8 cellular contexts compared by ENCODE assay signal in the genomic region with DNA sequence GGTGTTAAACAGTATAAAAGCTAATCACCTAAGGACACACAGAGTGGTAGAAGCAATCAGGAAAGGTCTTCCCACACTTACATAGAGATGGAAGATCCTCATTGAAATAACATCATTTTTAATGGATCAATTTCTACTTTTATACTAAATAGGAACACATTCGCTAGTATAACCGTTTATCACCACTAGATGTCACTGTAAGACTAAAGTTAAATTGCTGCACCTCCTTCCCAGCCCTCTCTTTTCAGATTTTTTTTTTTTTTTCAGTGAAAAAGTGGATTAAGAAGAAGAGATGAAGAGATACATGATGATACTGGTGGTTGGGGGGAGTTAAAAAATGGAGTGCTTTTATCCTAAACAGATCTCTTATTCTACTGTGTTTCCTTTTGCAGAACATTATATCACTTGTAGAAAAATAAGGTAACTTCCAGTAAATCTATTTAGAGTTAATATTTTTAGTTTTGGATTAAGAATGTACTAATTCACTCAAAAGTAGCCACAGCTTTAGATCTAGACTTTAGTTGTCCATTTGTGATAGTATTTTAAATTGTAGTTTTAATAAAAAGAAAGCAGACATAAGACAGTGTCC.
A peak's percentile ranks its signal among the peaks of the same experiment; 100 is the strongest.
DNase-seq lines count a peak whose midpoint lies in the region; ATAC-seq, FAIRE-seq and TF ChIP-seq lines count a peak whose summit lies in the region.

No MANE protein-coding gene starts in this region.

- TF ChIP-seq POLR2A in GM12892 (IDR thresholded peaks at IDR 0.05; ENCODE audit: low read depth, low read length) = no peak

- no peaks in the 10 kb centered on the region for H3K4me1 ChIP-seq in NT2/D1 (ENCODE audit: insufficient read depth, insufficient read length)

- intact Hi-C loops in activated T-helper 2 cell treated with anti-CD3 and anti-CD28 coated beads, Interferon-gamma antibody, Interleukin-2, Interleukin-4, amounts not matched to agents 10 μg/mL and 5 μg/mL and 100 μg/mL, durations not matched to agents 14 hours and 24 hours and 36 hours (cut with micrococcal nuclease) = no loop called here

- H3K27ac Mint-ChIP-seq in naive B cell = no peak overlapping the region
- no peak overlapping the region for H3K27ac Mint-ChIP-seq in activated T-helper 2 cell treated with anti-CD3 and anti-CD28 coated beads, Interferon-gamma antibody, Interleukin-2, Interleukin-4, amounts not matched to agents 10 μg/mL and 5 μg/mL and 100 μg/mL, durations not matched to agents 14 hours and 24 hours and 36 hours

- DNase-seq in AG08396 (ENCODE audit: low spot score) = peak; percentile 25
- peak; percentile 16 for DNase-seq in NT2/D1 (ENCODE audit: low read depth, low spot score)
- DNase-seq in coronary artery (ENCODE audit: low spot score) = no peak
- peak; percentile 9 for DNase-seq in naive B cell
- no peak for DNase-seq in GM12892 (ENCODE audit: insufficient read length)
- DNase-seq in activated T-helper 2 cell treated with anti-CD3 and anti-CD28 coated beads, Interferon-gamma antibody, Interleukin-2, Interleukin-4, amounts not matched to agents 10 μg/mL and 5 μg/mL and 100 μg/mL, durations not matched to agents 14 hours and 24 hours and 36 hours (ENCODE audit: low spot score) = no peak

- peaks cover 0 to 4% (median 0%) of the 10 kb centered on the region in 3 donors for H3K27me3 Mint-ChIP-seq in naive B cell
- H3K27me3 Mint-ChIP-seq in activated T-helper 2 cell treated with anti-CD3 and anti-CD28 coated beads, Interferon-gamma antibody, Interleukin-2, Interleukin-4, amounts not matched to agents 10 μg/mL and 5 μg/mL and 100 μg/mL, durations not matched to agents 14 hours and 24 hours and 36 hours (ENCODE audit: low read depth) = peaks cover 2% of the 10 kb centered on the region

- no peaks in the 10 kb centered on the region for H3K4me1 Mint-ChIP-seq in naive B cell
- H3K4me1 Mint-ChIP-seq in activated T-helper 2 cell treated with anti-CD3 and anti-CD28 coated beads, Interferon-gamma antibody, Interleukin-2, Interleukin-4, amounts not matched to agents 10 μg/mL and 5 μg/mL and 100 μg/mL, durations not matched to agents 14 hours and 24 hours and 36 hours (ENCODE audit: low read depth) = no peaks in the 10 kb centered on the region

- no peaks in the 10 kb centered on the region for H3K9me3 ChIP-seq in NT2/D1 (ENCODE audit: insufficient read depth, low read length)

- H3K27me3 ChIP-seq in NT2/D1 (ENCODE audit: insufficient read depth, insufficient read length) = no peaks in the 10 kb centered on the region

- H3K4me3 Mint-ChIP-seq in naive B cell = no peak overlapping the region
- H3K4me3 Mint-ChIP-seq in activated T-helper 2 cell treated with anti-CD3 and anti-CD28 coated beads, Interferon-gamma antibody, Interleukin-2, Interleukin-4, amounts not matched to agents 10 μg/mL and 5 μg/mL and 100 μg/mL, durations not matched to agents 14 hours and 24 hours and 36 hours (ENCODE audit: low read depth) = no peak overlapping the region

- FAIRE-seq in GM12892 (lab: Jason Lieb, UNC) = no peak

- no peaks in the 10 kb centered on the region for H3K9me3 Mint-ChIP-seq in naive B cell
- H3K9me3 Mint-ChIP-seq in activated T-helper 2 cell treated with anti-CD3 and anti-CD28 coated beads, Interferon-gamma antibody, Interleukin-2, Interleukin-4, amounts not matched to agents 10 μg/mL and 5 μg/mL and 100 μg/mL, durations not matched to agents 14 hours and 24 hours and 36 hours = no peaks in the 10 kb centered on the region

- no peak overlapping the region for H3K9ac ChIP-seq in NT2/D1 (ENCODE audit: insufficient read length, low read depth)

- ATAC-seq in HG03103 (IDR thresholded peaks at IDR 0.05; ENCODE audit: low read depth, unreplicated experiment) (peak; percentile 63), naive B cell (ENCODE audit: low read depth in 2 of 2) (no peak)

- H3K4me3 ChIP-seq in NT2/D1 (ENCODE audit: insufficient read length, low read depth) (no peak overlapping the region), coronary artery (no peak overlapping the region)

- no peak overlapping the region for H3K27ac ChIP-seq in coronary artery

- no peaks in the 10 kb centered on the region for H3K36me3 ChIP-seq in NT2/D1 (ENCODE audit: insufficient read depth, insufficient read length, low read length)

- no peaks in the 10 kb centered on the region for H3K36me3 Mint-ChIP-seq in naive B cell
- H3K36me3 Mint-ChIP-seq in activated T-helper 2 cell treated with anti-CD3 and anti-CD28 coated beads, Interferon-gamma antibody, Interleukin-2, Interleukin-4, amounts not matched to agents 10 μg/mL and 5 μg/mL and 100 μg/mL, durations not matched to agents 14 hours and 24 hours and 36 hours (ENCODE audit: low read depth) = no peaks in the 10 kb centered on the region

- TF ChIP-seq CTCF in GM12874 (IDR thresholded peaks at IDR 0.05; ENCODE audit: insufficient read depth, low read depth, low read length) (peak; percentile 39; the same call in 1 of the 2 replicates), coronary artery (IDR thresholded peaks at IDR 0.05) (peak; percentile 34)

Comparison
In these comparisons a context has a peak if more than half of its experiments do, and no peak if none do; other contexts are left out.
1. DNase-seq: peak in AG08396 (single experiment), NT2/D1 (single experiment) and naive B cell (single experiment); none in coronary artery (single experiment), GM12892 (single experiment) and activated T-helper 2 cell treated with anti-CD3 and anti-CD28 coated beads, Interferon-gamma antibody, Interleukin-2, Interleukin-4, amounts not matched to agents 10 μg/mL and 5 μg/mL and 100 μg/mL, durations not matched to agents 14 hours and 24 hours and 36 hours (single experiment).